In the genomic region with DNA sequence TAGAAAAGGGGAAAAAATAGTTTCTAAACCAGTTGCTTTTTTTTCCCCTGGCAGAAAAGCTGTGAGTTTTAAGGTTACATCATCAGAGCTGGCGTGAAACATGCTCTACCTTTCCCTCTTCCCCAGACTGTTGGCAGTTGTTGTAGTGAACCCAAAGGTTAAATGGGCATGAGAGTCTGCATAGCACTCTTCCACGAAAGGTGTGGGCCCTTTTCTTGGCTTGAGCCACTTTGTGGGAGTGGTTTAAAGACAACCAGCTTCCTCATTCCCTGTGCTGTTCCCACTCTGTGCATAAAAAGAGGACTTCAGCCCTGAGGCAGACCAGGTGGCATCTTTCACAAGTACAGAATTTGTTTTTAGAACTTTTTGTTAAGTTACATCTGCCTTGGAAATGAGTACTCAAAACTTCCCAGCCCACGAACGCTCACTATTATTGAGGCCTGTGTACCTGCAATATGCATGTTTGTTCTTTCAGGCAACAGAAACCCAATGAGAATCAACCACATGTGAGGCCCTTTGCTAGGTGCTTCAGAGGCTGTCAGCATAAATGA, we compare ENCODE assay signal across 8 cellular contexts.
DNase-seq lines count a peak whose midpoint lies in the region; ATAC-seq and TF ChIP-seq lines count a peak whose summit lies in the region.

No MANE protein-coding gene starts in this region.

- H3K9me3 Mint-ChIP-seq in naive thymus-derived CD4-positive, alpha-beta T cell, result peaks cover 0 to 3% (median 0%) of the 10 kb centered on the region in 11 donors
- no peaks in the 10 kb centered on the region for H3K9me3 Mint-ChIP-seq in glutamatergic neuron (ENCODE audit: unreplicated experiment)

- H3K4me3 Mint-ChIP-seq in naive thymus-derived CD4-positive, alpha-beta T cell, result peak overlapping the region in 6 of 10 donors; percentile 0 to 44 (median 29)
- H3K4me3 Mint-ChIP-seq in glutamatergic neuron (ENCODE audit: unreplicated experiment), result no peak overlapping the region

- TF ChIP-seq CTCF in breast epithelium (IDR thresholded peaks at IDR 0.05), result no peak
- TF ChIP-seq CTCF in glutamatergic neuron (IDR thresholded peaks at IDR 0.05; ENCODE audit: partially characterized antibody, unreplicated experiment), result no peak

- peaks cover 0 to 13% of the 10 kb centered on the region in 2 donors for H3K4me1 ChIP-seq in breast epithelium
- H3K4me1 ChIP-seq in naive thymus-derived CD4-positive, alpha-beta T cell (ENCODE audit: control insufficient read depth in 2 of 2, insufficient read depth in 2 of 2, low read length in 2 of 2), result peaks cover 16% of the 10 kb centered on the region in 2 donors

- H3K27ac ChIP-seq in KOPT-K1 (ENCODE audit: low read depth, low read length, poor library complexity, severe bottlenecking) (peak overlapping the region; percentile 26), breast epithelium (peak overlapping the region; percentile 75 to 77)
- H3K27ac ChIP-seq in naive thymus-derived CD4-positive, alpha-beta T cell (ENCODE audit: low read depth, low read length), result peak overlapping the region; percentile 32

- H3K9me3 ChIP-seq in KOPT-K1 (ENCODE audit: insufficient read depth, low read length, poor library complexity, severe bottlenecking) (no peaks in the 10 kb centered on the region), breast epithelium (no peaks in the 10 kb centered on the region)
- H3K9me3 ChIP-seq in naive thymus-derived CD4-positive, alpha-beta T cell (ENCODE audit: control insufficient read depth in 2 of 3, low read length in 3 of 3), result no peaks in the 10 kb centered on the region

- peak overlapping the region in 8 of 9 donors; percentile 16 to 86 (median 70) for H3K27ac Mint-ChIP-seq in naive thymus-derived CD4-positive, alpha-beta T cell
- no peak overlapping the region for H3K27ac Mint-ChIP-seq in glutamatergic neuron (ENCODE audit: unreplicated experiment)

- POLR2A ChIA-PET in naive thymus-derived CD4-positive, alpha-beta T cell (lab: Charles Lee), result interaction anchor here (0.8 kb wide), 1 partner anchor 95 kb away, joined by 3 read pairs; no protein-coding TSS in a partner anchor

- in situ Hi-C loops in Caki2 (cut with HindIII; ENCODE audit: low pct_unique_long_range_greater_than_20kb, low sequenced_read_pairs), result no loop called here

- peaks cover 4 to 48% (median 14%) of the 10 kb centered on the region in 5 donors for H3K36me3 Mint-ChIP-seq in naive thymus-derived CD4-positive, alpha-beta T cell
- peaks cover 3% of the 10 kb centered on the region for H3K36me3 Mint-ChIP-seq in glutamatergic neuron (ENCODE audit: unreplicated experiment)

- CTCF ChIA-PET in naive thymus-derived CD4-positive, alpha-beta T cell (lab: Charles Lee), result no interaction called here

- peaks cover 23 to 42% (median 30%) of the 10 kb centered on the region in 7 donors for H3K4me1 Mint-ChIP-seq in naive thymus-derived CD4-positive, alpha-beta T cell
- no peaks in the 10 kb centered on the region for H3K4me1 Mint-ChIP-seq in glutamatergic neuron (ENCODE audit: low read depth, unreplicated experiment)

- H3K27me3 ChIP-seq in breast epithelium, result no peaks in the 10 kb centered on the region
- H3K27me3 ChIP-seq in naive thymus-derived CD4-positive, alpha-beta T cell (ENCODE audit: control insufficient read depth in 2 of 2, insufficient read depth in 2 of 2, low read length in 2 of 2), result no peaks in the 10 kb centered on the region

- H3K27me3 Mint-ChIP-seq in naive thymus-derived CD4-positive, alpha-beta T cell, result no peaks in the 10 kb centered on the region
- no peaks in the 10 kb centered on the region for H3K27me3 Mint-ChIP-seq in glutamatergic neuron (ENCODE audit: unreplicated experiment)

- H3K36me3 ChIP-seq in KOPT-K1 (ENCODE audit: insufficient read depth, low read length) (no peaks in the 10 kb centered on the region), breast epithelium (no peaks in the 10 kb centered on the region)
- H3K36me3 ChIP-seq in naive thymus-derived CD4-positive, alpha-beta T cell (ENCODE audit: control insufficient read depth in 2 of 3, insufficient read depth in 3 of 3, low read length in 3 of 3), result no peaks in the 10 kb centered on the region

- TF ChIP-seq POLR2A in breast epithelium (IDR thresholded peaks at IDR 0.05), result no peak

- no peak overlapping the region for H3K4me3 ChIP-seq in breast epithelium
- H3K4me3 ChIP-seq in naive thymus-derived CD4-positive, alpha-beta T cell (ENCODE audit: low read length), result no peak overlapping the region

- intact Hi-C loops in breast epithelium (cut with DNase I; ENCODE audit: low total_unique reads), result no loop called here
- intact Hi-C loops in naive thymus-derived CD4-positive, alpha-beta T cell (cut with micrococcal nuclease), result no loop called here

- peak; percentile 45 for ATAC-seq in naive thymus-derived CD4-positive, alpha-beta T cell
- no peak for ATAC-seq in HG02973 (IDR thresholded peaks at IDR 0.05; ENCODE audit: unreplicated experiment)
- ATAC-seq in GM18909 (IDR thresholded peaks at IDR 0.05; ENCODE audit: poor library complexity, unreplicated experiment), result no peak

- DNase-seq in Caki2 (ENCODE audit: low read depth) (peak; percentile 86), breast epithelium (ENCODE audit: low spot score in 2 of 2) (peak in 1 of 2 donors; percentile 88), AG08395 (ENCODE audit: low spot score) (no peak), glutamatergic neuron (no peak)
- peak in 4 of 9 donors; percentile 1 to 23 (median 12) for DNase-seq in naive thymus-derived CD4-positive, alpha-beta T cell

Comparison
In these comparisons a context has a peak if more than half of its experiments do, and no peak if none do; other contexts are left out.
1. H3K27ac ChIP-seq: peak in every context shown above with its lines; median percentile 76 in breast epithelium; 32 in naive thymus-derived CD4-positive, alpha-beta T cell; 26 in KOPT-K1.